19 cellular contexts compared by ENCODE assay signal in the genomic region with DNA sequence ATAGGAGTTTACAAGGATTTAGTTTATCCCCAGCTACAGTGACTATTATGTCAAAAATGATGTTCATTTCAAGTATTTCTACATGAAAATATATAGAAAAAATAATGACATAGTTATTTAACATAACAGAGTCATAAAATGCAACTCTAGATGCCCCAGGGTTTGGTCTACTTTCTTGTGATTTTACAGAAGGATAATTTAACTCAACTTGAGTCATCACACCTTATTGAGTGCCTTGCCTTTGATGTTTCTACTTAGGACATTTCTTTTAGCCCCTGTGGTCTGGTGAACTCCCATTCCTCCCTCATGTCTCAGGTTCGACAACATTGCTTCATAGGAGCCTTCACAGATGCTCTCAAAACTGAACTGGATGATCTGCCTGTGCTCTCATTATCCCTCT. TPM values are rescaled to one million over a fixed set of nuclear protein-coding genes. Genes with fewer than 3 reads are reported as not detected.
DNase-seq lines count a peak whose midpoint lies in the region; ATAC-seq and TF ChIP-seq lines count a peak whose summit lies in the region.
"Had no signal": no experiment of that assay in that cellular context is flagged by ENCODE, and none has a peak within 500 bp of the region (broad histone marks: within the 10 kb centered on the region; RNA-seq: fewer than 3 reads in every experiment).

No MANE protein-coding gene starts in this region.

- H3K4me3 ChIP-seq in Peyer's patch (peak overlapping the region in 3 of 4 donors; percentile 16 to 65 (median 55)), mucosa of descending colon (peak overlapping the region; percentile 6), trophoblast cell (ENCODE audit: low read depth, low read length) (no peak overlapping the region)
- H3K4me3 ChIP-seq: GM12878 had no signal

- no peaks in the 10 kb centered on the region for H3K4me1 Mint-ChIP-seq in activated T-helper 2 cell treated with anti-CD3 and anti-CD28 coated beads, Interferon-gamma antibody, Interleukin-2, Interleukin-4, amounts not matched to agents 10 μg/mL and 5 μg/mL and 100 μg/mL, durations not matched to agents 14 hours and 24 hours and 36 hours (ENCODE audit: low read depth)
- H3K4me1 Mint-ChIP-seq: IgD-negative memory B cell had no signal

- H3K4me3 Mint-ChIP-seq in activated T-helper 2 cell treated with anti-CD3 and anti-CD28 coated beads, Interferon-gamma antibody, Interleukin-2, Interleukin-4, amounts not matched to agents 10 μg/mL and 5 μg/mL and 100 μg/mL, durations not matched to agents 14 hours and 24 hours and 36 hours (ENCODE audit: low read depth), result no peak overlapping the region
- H3K4me3 Mint-ChIP-seq: CD4-positive, alpha-beta T cell; IgD-negative memory B cell had no signal

- no peaks in the 10 kb centered on the region for H3K9me3 Mint-ChIP-seq in activated T-helper 2 cell treated with anti-CD3 and anti-CD28 coated beads, Interferon-gamma antibody, Interleukin-2, Interleukin-4, amounts not matched to agents 10 μg/mL and 5 μg/mL and 100 μg/mL, durations not matched to agents 14 hours and 24 hours and 36 hours
- H3K9me3 Mint-ChIP-seq: CD4-positive, alpha-beta T cell; IgD-negative memory B cell had no signal

- H3K27me3 ChIP-seq in Peyer's patch (no peaks in the 10 kb centered on the region), trophoblast cell (ENCODE audit: insufficient read depth, low read length) (no peaks in the 10 kb centered on the region)

- no peak overlapping the region for H3K14ac ChIP-seq in trophoblast cell (ENCODE audit: low read length)

- peaks cover 0 to 32% (median 0%) of the 10 kb centered on the region in 3 donors for H3K36me3 ChIP-seq in Peyer's patch
- no peaks in the 10 kb centered on the region for H3K36me3 ChIP-seq in mucosa of descending colon (ENCODE audit: low read depth)
- no peaks in the 10 kb centered on the region for H3K36me3 ChIP-seq in trophoblast cell (ENCODE audit: control insufficient read depth in 1 of 2, insufficient read depth in 2 of 2, low read length in 2 of 2)

- H3K79me2 ChIP-seq in trophoblast cell (ENCODE audit: control insufficient read depth, insufficient read depth, low read length, poor library complexity), result no peaks in the 10 kb centered on the region

- H3K27ac ChIP-seq in Peyer's patch, result peak overlapping the region in 2 of 4 donors; percentile 71 to 78
- no peak overlapping the region for H3K27ac ChIP-seq in trophoblast cell (ENCODE audit: low read depth, low read length)
- H3K27ac ChIP-seq: C4-2B had no signal

- H3K4me2 ChIP-seq in trophoblast cell (ENCODE audit: low read length), result no peak overlapping the region

- no peak overlapping the region for H2AK5ac ChIP-seq in trophoblast cell (ENCODE audit: low read length)

- TF ChIP-seq POLR2A in Peyer's patch (IDR thresholded peaks at IDR 0.05), result no peak

- no peak overlapping the region for H3K4ac ChIP-seq in trophoblast cell (ENCODE audit: low read depth, low read length)

- no peak overlapping the region for H3K23ac ChIP-seq in trophoblast cell (ENCODE audit: low read length)

- H3K27ac Mint-ChIP-seq in activated T-helper 2 cell treated with anti-CD3 and anti-CD28 coated beads, Interferon-gamma antibody, Interleukin-2, Interleukin-4, amounts not matched to agents 10 μg/mL and 5 μg/mL and 100 μg/mL, durations not matched to agents 14 hours and 24 hours and 36 hours, result no peak overlapping the region
- H3K27ac Mint-ChIP-seq: CD4-positive, alpha-beta T cell; IgD-negative memory B cell had no signal

- DNase-seq in Peyer's patch (no peak), mucosa of descending colon (no peak), trophoblast cell (peak; percentile 71 to 93), posterior cingulate gyrus (no peak), SW 1271 (lab: John Stamatoyannopoulos, UW) (no peak)
- DNase-seq in activated T-helper 2 cell treated with anti-CD3 and anti-CD28 coated beads, Interferon-gamma antibody, Interleukin-2, Interleukin-4, amounts not matched to agents 10 μg/mL and 5 μg/mL and 100 μg/mL, durations not matched to agents 14 hours and 24 hours and 36 hours (ENCODE audit: low spot score), result no peak
- DNase-seq: AML-193; CD4-positive, alpha-beta T cell; DMS79 treated with DMSO at 0.1 percent for 48 hours; GF-D8; GOT3; H7; KBM-7 had no signal

- no peak overlapping the region for H4K12ac ChIP-seq in trophoblast cell (ENCODE audit: low read depth, low read length)

- H2BK5ac ChIP-seq in trophoblast cell (ENCODE audit: low read depth, low read length, poor library complexity), result no peak overlapping the region

- no peak overlapping the region for H4K91ac ChIP-seq in trophoblast cell (ENCODE audit: low read depth, low read length)

- no peak overlapping the region for H4K8ac ChIP-seq in trophoblast cell (ENCODE audit: low read depth, low read length)

- H3K9me3 ChIP-seq in Peyer's patch, result no peaks in the 10 kb centered on the region
- no peaks in the 10 kb centered on the region for H3K9me3 ChIP-seq in mucosa of descending colon
- H3K9me3 ChIP-seq in trophoblast cell (ENCODE audit: insufficient read depth, low read depth, low read length), result no peaks in the 10 kb centered on the region

- no peaks in the 10 kb centered on the region for H3K36me3 Mint-ChIP-seq in activated T-helper 2 cell treated with anti-CD3 and anti-CD28 coated beads, Interferon-gamma antibody, Interleukin-2, Interleukin-4, amounts not matched to agents 10 μg/mL and 5 μg/mL and 100 μg/mL, durations not matched to agents 14 hours and 24 hours and 36 hours (ENCODE audit: low read depth)
- H3K36me3 Mint-ChIP-seq: IgD-negative memory B cell had no signal

- H3K27me3 Mint-ChIP-seq in activated T-helper 2 cell treated with anti-CD3 and anti-CD28 coated beads, Interferon-gamma antibody, Interleukin-2, Interleukin-4, amounts not matched to agents 10 μg/mL and 5 μg/mL and 100 μg/mL, durations not matched to agents 14 hours and 24 hours and 36 hours (ENCODE audit: low read depth), result peaks cover 37% of the 10 kb centered on the region

- H3K79me1 ChIP-seq in trophoblast cell (ENCODE audit: low read length), result no peaks in the 10 kb centered on the region

- H2BK120ac ChIP-seq in trophoblast cell (ENCODE audit: insufficient read depth, low read length, poor library complexity), result no peak overlapping the region

- no peak overlapping the region for H3K9ac ChIP-seq in trophoblast cell (ENCODE audit: low read length)

- H2AFZ ChIP-seq in trophoblast cell (ENCODE audit: insufficient read depth, low read length, poor library complexity), result no peak overlapping the region

- H3K4me1 ChIP-seq in Peyer's patch (no peaks in the 10 kb centered on the region), mucosa of descending colon (ENCODE audit: low read depth) (peaks cover 4% of the 10 kb centered on the region), trophoblast cell (ENCODE audit: control insufficient read depth in 1 of 2, insufficient read depth in 2 of 2, low read length in 2 of 2) (no peaks in the 10 kb centered on the region)

- no CpG with 5 or more reads among the region's 1 CpG for WGBS in trophoblast cell (ENCODE audit: extremely low coverage, insufficient coverage, insufficient read length)

- ATAC-seq in mucosa of descending colon (no peak), HG02642 (IDR thresholded peaks at IDR 0.05; ENCODE audit: poor library complexity, unreplicated experiment) (no peak)
- ATAC-seq: GM12878, HepG2 had no signal

- intact Hi-C loops in mucosa of descending colon (cut with DNase I, micrococcal nuclease) (no loop called here), posterior cingulate gyrus (cut with DNase I) (no loop called here)
- intact Hi-C loops in activated T-helper 2 cell treated with anti-CD3 and anti-CD28 coated beads, Interferon-gamma antibody, Interleukin-2, Interleukin-4, amounts not matched to agents 10 μg/mL and 5 μg/mL and 100 μg/mL, durations not matched to agents 14 hours and 24 hours and 36 hours (cut with micrococcal nuclease), result no loop called here

- no peak overlapping the region for H2BK12ac ChIP-seq in trophoblast cell (ENCODE audit: low read length)

- no peak for TF ChIP-seq CTCF in Peyer's patch (IDR thresholded peaks at IDR 0.05)
- TF ChIP-seq CTCF in mucosa of descending colon (IDR thresholded peaks at IDR 0.05), result no peak

- H3K18ac ChIP-seq in trophoblast cell (ENCODE audit: low read length), result no peak overlapping the region

RNA-seq across cellular contexts. Expression of a gene that starts 2.0 kb away (rescaled TPM):
- total RNA-seq in Peyer's patch (100 to 1,000 TPM; 111 to 978 (median 820) TPM), mucosa of descending colon (1,000 to 10,000 TPM in 2 of 3 donors, 100 to 1,000 TPM in 1; 553 to 1,810 (median 1,312) TPM)
- polyA plus RNA-seq in trophoblast cell (2013), result not detected in 2 replicates
- not detected in 2 replicates for total RNA-seq in activated T-helper 2 cell treated with anti-CD3 and anti-CD28 coated beads, Interferon-gamma antibody, Interleukin-2, Interleukin-4, amounts not matched to agents 10 μg/mL and 5 μg/mL and 100 μg/mL, durations not matched to agents 14 hours and 24 hours and 36 hours
- total RNA-seq: CD4-positive, alpha-beta T cell; H7 had no signal
- polyA plus RNA-seq: BJ, GM12878, IgD-negative memory B cell had no signal

RNA-seq across cellular contexts. Expression of a gene that starts 16.0 kb away (rescaled TPM):
- total RNA-seq in Peyer's patch, result 10 to 100 TPM in 1 of 4 donors, 1 to 10 TPM in 2, not detected in 1; 4.9 to 18.2 (median 9.1) TPM
- 1 to 10 TPM in 2 of 3 donors, under 1 TPM in 1; 0.80 to 6.0 (median 2.5) TPM for total RNA-seq in mucosa of descending colon
- polyA plus RNA-seq in trophoblast cell (2013), result not detected in 2 replicates
- total RNA-seq in activated T-helper 2 cell treated with anti-CD3 and anti-CD28 coated beads, Interferon-gamma antibody, Interleukin-2, Interleukin-4, amounts not matched to agents 10 μg/mL and 5 μg/mL and 100 μg/mL, durations not matched to agents 14 hours and 24 hours and 36 hours, result not detected in 2 replicates
- total RNA-seq: CD4-positive, alpha-beta T cell; GM12878; H7 had no signal
- polyA plus RNA-seq: BJ, GM12878, IgD-negative memory B cell had no signal

RNA-seq across cellular contexts. Expression of a gene that starts 54.4 kb away (rescaled TPM):
- 1 to 10 TPM in 2 of 4 donors, not detected in 2; 1.1 to 2.5 TPM for total RNA-seq in Peyer's patch
- total RNA-seq in mucosa of descending colon, result under 1 TPM in 1 of 3 donors, not detected in 2; 0.53 TPM
- 142 and 146 TPM in 2 replicates for polyA plus RNA-seq in trophoblast cell (2013)
- not detected in 2 replicates for total RNA-seq in activated T-helper 2 cell treated with anti-CD3 and anti-CD28 coated beads, Interferon-gamma antibody, Interleukin-2, Interleukin-4, amounts not matched to agents 10 μg/mL and 5 μg/mL and 100 μg/mL, durations not matched to agents 14 hours and 24 hours and 36 hours
- total RNA-seq: CD4-positive, alpha-beta T cell; GM12878; H7 had no signal
- polyA plus RNA-seq: GM12878, IgD-negative memory B cell had no signal

Comparison
In these comparisons a context has a peak if more than half of its experiments do, and no peak if none do; other contexts are left out.
1. DNase-seq: peak in trophoblast cell (2 of 2); none in Peyer's patch (0 of 3), mucosa of descending colon (0 of 3), posterior cingulate gyrus (0 of 10), SW 1271 (0 of 2) and activated T-helper 2 cell treated with anti-CD3 and anti-CD28 coated beads, Interferon-gamma antibody, Interleukin-2, Interleukin-4, amounts not matched to agents 10 μg/mL and 5 μg/mL and 100 μg/mL, durations not matched to agents 14 hours and 24 hours and 36 hours (single experiment).
2. RNA of a gene that starts 2.0 kb away (total RNA-seq): 553 to 1,810 TPM in mucosa of descending colon and 111 to 978 TPM in Peyer's patch; not detected in activated T-helper 2 cell treated with anti-CD3 and anti-CD28 coated beads, Interferon-gamma antibody, Interleukin-2, Interleukin-4, amounts not matched to agents 10 μg/mL and 5 μg/mL and 100 μg/mL, durations not matched to agents 14 hours and 24 hours and 36 hours; every median in the first group is over 100 times any median in the second.